11 cellular contexts compared by ENCODE assay signal in genomic region chr4:77145806-77146425, GRCh38. TPM values are rescaled to one million over a fixed set of nuclear protein-coding genes. Genes with fewer than 3 reads are reported as not detected.
DNase-seq lines count a peak whose midpoint lies in the region; ATAC-seq, FAIRE-seq and TF ChIP-seq lines count a peak whose summit lies in the region.
"Had no signal": no experiment of that assay in that cellular context is flagged by ENCODE, and none has a peak within 500 bp of the region (broad histone marks: within the 10 kb centered on the region; RNA-seq: fewer than 3 reads in every experiment).

No MANE protein-coding gene starts in this region.

- peaks cover 8 to 28% (median 17%) of the 10 kb centered on the region in 6 donors for H3K4me1 ChIP-seq in spleen

- TF ChIP-seq POLR2A in NB4 (IDR thresholded peaks at IDR 0.05; ENCODE audit: extremely low read depth, insufficient read length) (no peak), spleen (IDR thresholded peaks at IDR 0.05) (no peak)

- H3K4me3 ChIP-seq in NB4 (ENCODE audit: low read depth, low read length), result no peak overlapping the region
- H3K4me3 ChIP-seq in spleen, result peak overlapping the region in 1 of 8 donors; percentile 4

- no peaks in the 10 kb centered on the region for H3K9me3 ChIP-seq in spleen

- no peaks in the 10 kb centered on the region for H3K36me3 ChIP-seq in spleen

- peak overlapping the region in 7 of 8 donors; percentile 30 to 71 (median 67) for H3K27ac ChIP-seq in spleen

- TF ChIP-seq CTCF in NB4 (IDR thresholded peaks at IDR 0.05; ENCODE audit: low read depth, low read length), result no peak
- no peak for TF ChIP-seq CTCF in spleen (IDR thresholded peaks at IDR 0.05 in 8 of 11, conservative IDR thresholded peaks at IDR 0.05 in 3 of 11)

- no peak for ATAC-seq in HG03175 (IDR thresholded peaks at IDR 0.05; ENCODE audit: unreplicated experiment)
- no peak for ATAC-seq in GM18498 (IDR thresholded peaks at IDR 0.05; ENCODE audit: unreplicated experiment)

- intact Hi-C loops in spleen (cut with DNase I; ENCODE audit: low total_unique reads), result no loop called here

- FAIRE-seq in colon (lab: Jason Lieb, UNC), result peak; percentile 36
- FAIRE-seq: kidney had no signal

- WGBS in spleen, 5 donors, result 21 to 42% (median 39%) methylated on average over 2 of the region's 2 CpGs

- peak; percentile 14 to 59 for DNase-seq in NOMO-1 (lab: John Stamatoyannopoulos, UW; ENCODE audit: unreplicated experiment in 2 of 2)
- no peak for DNase-seq in NOMO-1 treated with dmso at 0.1 percent for 144 hours (lab: John Stamatoyannopoulos, UW; ENCODE audit: unreplicated experiment)
- DNase-seq in NB4 (ENCODE audit: low read depth), result peak; percentile 10
- no peak for DNase-seq in spleen
- DNase-seq in stimulated activated CD8-positive, alpha-beta memory T cell treated with anti-CD3 and anti-CD28 coated beads, Interleukin-4, amount 100 ng/mL, for 48 hours, result no peak
- DNase-seq: 8988T; effector CD8-positive, alpha-beta T cell; kidney had no signal

- H3K27me3 ChIP-seq in spleen (replicated peaks in 1 of 7), result no peaks in the 10 kb centered on the region

RNA-seq across cellular contexts. Expression of gene CCNG2, which starts 11.1 kb away (rescaled TPM):
- total RNA-seq in spleen, result 100 to 1,000 TPM in 1 of 7 donors, 10 to 100 TPM in 6; 50.6 to 106 (median 61.6) TPM
- 10 to 100 TPM; 20.2 to 24.9 (median 24.6) TPM for polyA plus RNA-seq in spleen

Comparison
In these comparisons a context has a peak if more than half of its experiments do, and no peak if none do; other contexts are left out.
1. DNase-seq: peak in NOMO-1 (2 of 2) and NB4 (single experiment); none in NOMO-1 treated with dmso at 0.1 percent for 144 hours (single experiment), spleen (single experiment) and stimulated activated CD8-positive, alpha-beta memory T cell treated with anti-CD3 and anti-CD28 coated beads, Interleukin-4, amount 100 ng/mL, for 48 hours (single experiment).